8 cellular contexts compared by ENCODE assay signal in genomic region chr15:43329960-43330779, GRCh38. TPM values are rescaled to one million over a fixed set of nuclear protein-coding genes. Genes with fewer than 3 reads are reported as not detected.
DNase-seq lines count a peak whose midpoint lies in the region; ATAC-seq, FAIRE-seq and TF ChIP-seq lines count a peak whose summit lies in the region.

TSS of gene LCMT2 (minus strand) at chr15:43330573. CDS start at chr15:43330489, 84 bp downstream.

- H3K9me3 ChIP-seq in right atrium auricular region: no peaks in the 10 kb centered on the region
- H3K9me3 ChIP-seq in psoas muscle: no peaks in the 10 kb centered on the region

- 0 to 1% (median 0%) methylated on average over 71 to 86 of the region's 86 CpGs for WGBS in psoas muscle, 3 donors

- peak; percentile 74 to 80 for DNase-seq in NCI-H1930 (lab: John Stamatoyannopoulos, UW)
- DNase-seq in T-helper 2 cell treated with Interferon-gamma antibody and Interleukin-4, amounts not matched to agents 5 μg/mL and 100 μg/mL, for 36 hours (ENCODE audit: low spot score): peak; percentile 89
- DNase-seq in anterior cingulate cortex (lab: John Stamatoyannopoulos, UW): peak; percentile 62 to 94 (median 88)
- DNase-seq in right atrium auricular region (ENCODE audit: low spot score): peak; percentile 96
- DNase-seq in psoas muscle: peak; percentile 93 to 97
- peak; percentile 93 for DNase-seq in urothelium cell line (ENCODE audit: low spot score)

- H3K36me3 ChIP-seq in right atrium auricular region (peaks cover 5% of the 10 kb centered on the region), psoas muscle (ENCODE audit: insufficient read depth in 1 of 2, low read depth in 1 of 2) (peaks cover 2 to 35% of the 10 kb centered on the region in 2 donors)

- H3K9me3 Mint-ChIP-seq in T-helper 2 cell treated with Interferon-gamma antibody and Interleukin-4, amounts not matched to agents 5 μg/mL and 100 μg/mL, for 36 hours: no peaks in the 10 kb centered on the region

- H3K27me3 ChIP-seq in right atrium auricular region (no peaks in the 10 kb centered on the region), psoas muscle (ENCODE audit: insufficient read depth in 3 of 3, low read length in 2 of 3) (no peaks in the 10 kb centered on the region)

- peak within 1 kb of the TSS; percentile 95 for H3K4me3 Mint-ChIP-seq in T-helper 2 cell treated with Interferon-gamma antibody and Interleukin-4, amounts not matched to agents 5 μg/mL and 100 μg/mL, for 36 hours

- peaks cover 31% of the 10 kb centered on the region for H3K4me1 Mint-ChIP-seq in T-helper 2 cell treated with Interferon-gamma antibody and Interleukin-4, amounts not matched to agents 5 μg/mL and 100 μg/mL, for 36 hours (ENCODE audit: low read depth)

- H3K27ac Mint-ChIP-seq in T-helper 2 cell treated with Interferon-gamma antibody and Interleukin-4, amounts not matched to agents 5 μg/mL and 100 μg/mL, for 36 hours: peak within 1 kb of the TSS; percentile 98

- FAIRE-seq in urothelium cell line (lab: Jason Lieb, UNC): peak; percentile 96

- no peaks in the 10 kb centered on the region for H3K27me3 Mint-ChIP-seq in T-helper 2 cell treated with Interferon-gamma antibody and Interleukin-4, amounts not matched to agents 5 μg/mL and 100 μg/mL, for 36 hours (ENCODE audit: low read depth)

- no peak for TF ChIP-seq CTCF in right atrium auricular region (IDR thresholded peaks at IDR 0.05)
- no peak for TF ChIP-seq CTCF in psoas muscle (IDR thresholded peaks at IDR 0.05)

- peak within 1 kb of the TSS; percentile 76 to 81 for H3K4me3 ChIP-seq in right atrium auricular region
- peak within 1 kb of the TSS; percentile 89 for H3K4me3 ChIP-seq in psoas muscle

- H3K4me1 ChIP-seq in right atrium auricular region (peaks cover 0 to 32% of the 10 kb centered on the region in 2 donors), psoas muscle (peaks cover 39% of the 10 kb centered on the region)

- ATAC-seq in GM18498 (IDR thresholded peaks at IDR 0.05; ENCODE audit: unreplicated experiment) (peak; percentile 91), HG02938 (IDR thresholded peaks at IDR 0.05; ENCODE audit: unreplicated experiment) (peak; percentile 86), psoas muscle (peak; percentile 95 to 97 (median 96))

- intact Hi-C loops in psoas muscle (cut with DNase I): loop anchor here in 1 of 2 donors (10.0 kb wide), 1 partner anchor 225 kb away; the partner anchor contains the start of gene UBR1

- H3K27ac ChIP-seq in right atrium auricular region: peak within 1 kb of the TSS; percentile 94 to 97
- peak within 1 kb of the TSS; percentile 97 for H3K27ac ChIP-seq in psoas muscle

- H3K36me3 Mint-ChIP-seq in T-helper 2 cell treated with Interferon-gamma antibody and Interleukin-4, amounts not matched to agents 5 μg/mL and 100 μg/mL, for 36 hours (ENCODE audit: low read depth): peaks cover 41% of the 10 kb centered on the region

RNA-seq across cellular contexts. Expression of gene LCMT2, which starts in this region (rescaled TPM):
- total RNA-seq in right atrium auricular region (1 to 10 TPM; 4.4 to 8.6 TPM), psoas muscle (1 to 10 TPM; 4.1 to 6.8 (median 5.8) TPM)
- 1 to 10 TPM; 2.6 to 7.8 (median 2.7) TPM for polyA plus RNA-seq in psoas muscle

Comparison
In these comparisons a context has a peak if more than half of its experiments do, and no peak if none do; other contexts are left out.
1. Peak in every context shown above with its lines: DNase-seq, ATAC-seq, H3K4me3 ChIP-seq and H3K27ac ChIP-seq.